Comparison of ENCODE assay signal across 1 cellular context in the genomic region with DNA sequence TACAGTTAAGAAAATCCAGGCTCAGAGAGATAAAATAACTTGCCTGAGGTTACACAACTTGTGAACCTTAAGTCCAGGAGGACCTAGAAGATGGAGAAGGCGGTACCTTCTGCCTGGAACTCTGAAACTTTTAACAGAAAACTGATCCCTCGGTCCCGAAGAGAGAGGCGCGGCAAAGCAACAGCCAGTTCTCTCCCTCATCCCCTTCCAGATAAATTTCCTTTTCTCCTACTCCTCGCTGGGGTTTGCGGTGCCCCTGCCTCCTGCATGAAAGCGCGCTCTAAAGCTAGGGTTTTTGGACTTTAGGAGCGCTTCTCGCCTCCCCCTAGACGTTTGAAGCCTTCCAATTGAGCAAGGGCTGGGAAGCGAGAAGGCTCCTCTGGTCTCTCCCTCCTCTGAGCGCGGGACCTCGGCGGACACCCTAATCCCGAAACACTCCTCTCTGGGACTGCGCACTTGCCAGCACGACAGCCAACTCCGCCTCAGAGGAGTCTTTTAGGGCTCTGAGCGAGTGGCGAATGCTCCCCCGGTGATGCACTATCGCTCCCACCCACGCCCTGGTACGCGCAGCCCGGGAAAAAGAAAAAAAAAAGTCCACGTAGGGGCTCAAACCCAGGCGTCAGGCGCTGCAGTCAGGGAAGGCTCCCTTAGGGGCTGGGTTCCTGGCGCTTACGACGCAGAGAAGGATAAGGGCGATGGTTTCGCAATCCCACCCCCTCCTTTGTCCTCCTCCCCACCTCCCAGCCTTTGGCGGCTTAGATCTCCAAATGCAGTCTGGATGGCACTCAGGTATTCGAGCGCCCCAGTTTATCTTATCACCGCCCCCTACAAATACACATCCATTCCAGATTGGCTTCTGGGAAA.
A peak's percentile ranks its signal among the peaks of the same experiment; 100 is the strongest.
TF ChIP-seq lines count a peak whose summit lies in the region.

No MANE protein-coding gene starts in this region.

TF ChIP-seq in IMR-90, 13 proteins besides CTCF, POLR2A, EP300 and RAD21:
- TF ChIP-seq MAZ (IDR thresholded peaks at IDR 0.05; ENCODE audit: borderline replicate concordance, low read depth, low read length) (no peak), CEBPB (IDR thresholded peaks at IDR 0.05; ENCODE audit: low read depth, low read length) (peak; percentile 59; the same call in 1 of the 2 replicates)
